ENCODE assay signal across 15 cellular contexts in genomic region chr13:109794095-109794494, GRCh38.
"Had no signal": no experiment of that assay in that cellular context is flagged by ENCODE, and none has a peak within 500 bp of the region (broad histone marks: within the 10 kb centered on the region; RNA-seq: fewer than 3 reads in every experiment).

No MANE protein-coding gene starts in this region.

- DNase-seq: activated CD4-positive, alpha-beta T cell treated with anti-CD3 and anti-CD28 coated beads, Interleukin-2, amount 50 U/mL, for 48 hours; activated CD4-positive, CD25-positive, alpha-beta regulatory T cell treated with anti-CD3 and anti-CD28 coated beads, Interleukin-2, amount 50 U/mL, for 72 hours; activated effector memory CD4-positive, alpha-beta T cell treated with Interleukin-2 at 50 U/mL for 16 hours; activated T-cell treated with anti-CD3 and anti-CD28 coated beads, Interleukin-2, amount 50 U/mL, for 24 hours; amygdala; cortex of kidney; effector CD4-positive, alpha-beta T cell; esophagus squamous epithelium; glutamatergic neuron had no signal

- H3K9me3 Mint-ChIP-seq: activated naive CD4-positive, alpha-beta T cell treated with anti-CD3 and anti-CD28 coated beads, Interleukin-2, amount 50 U/mL, for 72 hours; activated T-cell treated with anti-CD3 and anti-CD28 coated beads, Interleukin-2, amount 50 U/mL, for 24 hours; brain; stimulated activated naive CD8-positive, alpha-beta T cell treated with anti-CD3 and anti-CD28 coated beads, Interleukin-15, Interleukin-2, amounts not matched to agents 100 ng/mL and 50 ng/mL, for 24 hours had no signal

- H3K4me3 ChIP-seq: esophagus squamous epithelium, suprapubic skin, upper lobe of left lung had no signal

- H3K36me3 Mint-ChIP-seq: activated naive CD4-positive, alpha-beta T cell treated with anti-CD3 and anti-CD28 coated beads, Interleukin-2, amount 50 U/mL, for 72 hours; brain had no signal

- H3K4me1 ChIP-seq: esophagus squamous epithelium, suprapubic skin had no signal

- H3K9me3 ChIP-seq: esophagus squamous epithelium, suprapubic skin, upper lobe of left lung had no signal

- H3K36me3 ChIP-seq: esophagus squamous epithelium, suprapubic skin, upper lobe of left lung had no signal

- H3K27me3 ChIP-seq: upper lobe of left lung had no signal

- H3K27ac ChIP-seq: esophagus squamous epithelium, suprapubic skin had no signal

- H3K27ac Mint-ChIP-seq: activated naive CD4-positive, alpha-beta T cell treated with anti-CD3 and anti-CD28 coated beads, Interleukin-2, amount 50 U/mL, for 72 hours; activated T-cell treated with anti-CD3 and anti-CD28 coated beads, Interleukin-2, amount 50 U/mL, for 24 hours; brain; stimulated activated naive CD8-positive, alpha-beta T cell treated with anti-CD3 and anti-CD28 coated beads, Interleukin-15, Interleukin-2, amounts not matched to agents 100 ng/mL and 50 ng/mL, for 24 hours had no signal

- H3K4me3 Mint-ChIP-seq: activated T-cell treated with anti-CD3 and anti-CD28 coated beads, Interleukin-2, amount 50 U/mL, for 24 hours; brain; stimulated activated naive CD8-positive, alpha-beta T cell treated with anti-CD3 and anti-CD28 coated beads, Interleukin-15, Interleukin-2, amounts not matched to agents 100 ng/mL and 50 ng/mL, for 24 hours had no signal

- ATAC-seq: activated naive CD4-positive, alpha-beta T cell treated with anti-CD3 and anti-CD28 coated beads, Interleukin-2, amount 50 U/mL, for 72 hours; sciatic nerve had no signal
